ENCODE assay signal across 32 cellular contexts in genomic region chr9:21047315-21047714, GRCh38. TPM values are rescaled to one million over a fixed set of nuclear protein-coding genes. Genes with fewer than 3 reads are reported as not detected.
DNase-seq lines count a peak whose midpoint lies in the region; ATAC-seq and TF ChIP-seq lines count a peak whose summit lies in the region.
"Had no signal": no experiment of that assay in that cellular context is flagged by ENCODE, and none has a peak within 500 bp of the region (broad histone marks: within the 10 kb centered on the region; RNA-seq: fewer than 3 reads in every experiment).

No MANE protein-coding gene starts in this region.

- H3K79me2 ChIP-seq in OCI-LY1 (ENCODE audit: insufficient read depth, low read length), result no peaks in the 10 kb centered on the region
- H3K79me2 ChIP-seq: parathyroid adenoma had no signal

- H3K4me3 ChIP-seq in cardiac muscle cell (no peak overlapping the region), heart right ventricle (no peak overlapping the region), OCI-LY1 (ENCODE audit: low read depth, low read length, poor library complexity, severe bottlenecking) (peak overlapping the region; percentile 16), A673 (ENCODE audit: low read depth, low read length, poor library complexity, severe bottlenecking) (no peak overlapping the region)
- H3K4me3 ChIP-seq: ascending aorta, colonic mucosa, right atrium auricular region, smooth muscle cell had no signal

- no peak for ATAC-seq in heart right ventricle
- ATAC-seq: effector memory CD8-positive, alpha-beta T cell; PC-3 had no signal

- DNase-seq in cardiac muscle cell (ENCODE audit: low read depth in 1 of 2, low spot score in 1 of 2), result peak in 1 of 2 donors; percentile 42
- DNase-seq in heart right ventricle, result no peak
- DNase-seq in UCSD-AML1 (lab: John Stamatoyannopoulos, UW; ENCODE audit: unreplicated experiment), result peak; percentile 39
- no peak for DNase-seq in A673 (ENCODE audit: low spot score)
- no peak for DNase-seq in activated CD4-positive, alpha-beta T cell treated with anti-CD3 and anti-CD28 coated beads, Interleukin-2, amount 10 ng/mL, durations not matched to agents 24 days and 14 days
- no peak for DNase-seq in NCI-H510A (lab: John Stamatoyannopoulos, UW)
- no peak for DNase-seq in HuH-7 (ENCODE audit: low spot score)
- DNase-seq: 8988T; activated CD4-positive, alpha-beta T cell treated with anti-CD3 and anti-CD28 coated beads, Interleukin-2, amount 50 U/mL, for 1 hour; activated gamma-delta T cell; activated naive CD8-positive, alpha-beta T cell treated with anti-CD3 and anti-CD28 coated beads, Interleukin-2, amount 10 ng/mL, durations not matched to agents 7 days and 5 days; activated T-cell treated with anti-CD3 and anti-CD28 coated beads, Interleukin-2, amount 50 U/mL, for 24 hours; CD8-positive, alpha-beta memory T cell; colonic mucosa; effector memory CD8-positive, alpha-beta T cell; head of caudate nucleus; kidney; NCI-H1694; PC-3; stimulated activated naive CD4-positive, alpha-beta T cell had no signal

- no peak overlapping the region for H3K4me3 Mint-ChIP-seq in activated CD4-positive, alpha-beta T cell treated with anti-CD3 and anti-CD28 coated beads, Interleukin-2, amount 10 ng/mL, durations not matched to agents 24 days and 14 days
- H3K4me3 Mint-ChIP-seq: activated naive CD8-positive, alpha-beta T cell treated with anti-CD3 and anti-CD28 coated beads, Interleukin-2, amount 10 ng/mL, durations not matched to agents 7 days and 5 days; activated T-cell treated with anti-CD3 and anti-CD28 coated beads, Interleukin-2, amount 50 U/mL, for 24 hours; CD8-positive, alpha-beta memory T cell; effector memory CD8-positive, alpha-beta T cell; T-helper 2 cell treated with Interferon-gamma antibody and Interleukin-4, amounts not matched to agents 5 μg/mL and 100 μg/mL, for 36 hours; type B pancreatic cell had no signal

- H3K36me3 ChIP-seq in cardiac muscle cell (no peaks in the 10 kb centered on the region), heart right ventricle (no peaks in the 10 kb centered on the region), OCI-LY1 (ENCODE audit: insufficient read depth, low read length) (no peaks in the 10 kb centered on the region), A673 (ENCODE audit: insufficient read depth, low read length, poor library complexity, severe bottlenecking) (no peaks in the 10 kb centered on the region)
- H3K36me3 ChIP-seq: ascending aorta, colonic mucosa, right atrium auricular region had no signal

- H3K4me1 Mint-ChIP-seq in activated CD4-positive, alpha-beta T cell treated with anti-CD3 and anti-CD28 coated beads, Interleukin-2, amount 10 ng/mL, durations not matched to agents 24 days and 14 days, result peaks cover 5% of the 10 kb centered on the region

- H3K27ac ChIP-seq in cardiac muscle cell (peak overlapping the region; percentile 2), heart right ventricle (no peak overlapping the region), OCI-LY1 (ENCODE audit: low read depth, low read length, poor library complexity, severe bottlenecking) (no peak overlapping the region), A673 (ENCODE audit: low read depth, low read length, poor library complexity, severe bottlenecking) (no peak overlapping the region)
- H3K27ac ChIP-seq: ascending aorta, colonic mucosa, parathyroid adenoma, right atrium auricular region had no signal

- H3K27me3 Mint-ChIP-seq in activated CD4-positive, alpha-beta T cell treated with anti-CD3 and anti-CD28 coated beads, Interleukin-2, amount 10 ng/mL, durations not matched to agents 24 days and 14 days, result peaks cover 5% of the 10 kb centered on the region
- H3K27me3 Mint-ChIP-seq: activated T-cell treated with anti-CD3 and anti-CD28 coated beads, Interleukin-2, amount 50 U/mL, for 24 hours; CD8-positive, alpha-beta memory T cell; effector memory CD8-positive, alpha-beta T cell; type B pancreatic cell had no signal

- POLR2A ChIA-PET in A673 (lab: Charles Lee; ENCODE audit: low non-redundant PET), result no interaction called here

- H3K27me3 ChIP-seq in cardiac muscle cell, result no peaks in the 10 kb centered on the region
- H3K27me3 ChIP-seq in heart right ventricle, result no peaks in the 10 kb centered on the region
- H3K27me3 ChIP-seq in OCI-LY1 (ENCODE audit: insufficient read depth, low read length), result no peaks in the 10 kb centered on the region
- no peaks in the 10 kb centered on the region for H3K27me3 ChIP-seq in A673 (replicated peaks; ENCODE audit: insufficient read depth, low read depth, low read length, poor library complexity)
- H3K27me3 ChIP-seq: ascending aorta, colonic mucosa, right atrium auricular region had no signal

- no TSS peak for BruUV-seq in A673 (replicated peaks; lab: Mats Ljungman, UMichigan)

- no peaks in the 10 kb centered on the region for H3K36me3 Mint-ChIP-seq in activated CD4-positive, alpha-beta T cell treated with anti-CD3 and anti-CD28 coated beads, Interleukin-2, amount 10 ng/mL, durations not matched to agents 24 days and 14 days (ENCODE audit: low read depth)
- H3K36me3 Mint-ChIP-seq: type B pancreatic cell had no signal

- H3K9me3 ChIP-seq in cardiac muscle cell (ENCODE audit: low read depth), result no peaks in the 10 kb centered on the region
- H3K9me3 ChIP-seq in heart right ventricle, result no peaks in the 10 kb centered on the region
- no peaks in the 10 kb centered on the region for H3K9me3 ChIP-seq in OCI-LY1 (ENCODE audit: low read length)
- no peaks in the 10 kb centered on the region for H3K9me3 ChIP-seq in A673 (ENCODE audit: low read depth, low read length, poor library complexity, severe bottlenecking)
- H3K9me3 ChIP-seq: ascending aorta, colonic mucosa, right atrium auricular region had no signal

- intact Hi-C loops in heart right ventricle (cut with DNase I) (loop anchor here in 1 of 10 donors (10.0 kb wide), 1 partner anchor 63 kb away; no protein-coding TSS in a partner anchor), A673 (cut with micrococcal nuclease; ENCODE audit: unreplicated experiment) (no loop called here)
- intact Hi-C loops in activated CD4-positive, alpha-beta T cell treated with anti-CD3 and anti-CD28 coated beads, Interleukin-2, amount 10 ng/mL, durations not matched to agents 24 days and 14 days (cut with micrococcal nuclease), result no loop called here

- peaks cover 5% of the 10 kb centered on the region for H3K4me1 ChIP-seq in cardiac muscle cell (ENCODE audit: low read depth)
- no peaks in the 10 kb centered on the region for H3K4me1 ChIP-seq in heart right ventricle
- peaks cover 29% of the 10 kb centered on the region for H3K4me1 ChIP-seq in OCI-LY1 (ENCODE audit: insufficient read depth, low read length, severe bottlenecking)
- no peaks in the 10 kb centered on the region for H3K4me1 ChIP-seq in A673 (ENCODE audit: insufficient read depth, low read length, poor library complexity, severe bottlenecking)
- H3K4me1 ChIP-seq: ascending aorta, colonic mucosa, parathyroid adenoma, right atrium auricular region had no signal

- CTCF ChIA-PET in A673 (lab: Charles Lee), result no interaction called here

- TF ChIP-seq CTCF in cardiac muscle cell (IDR thresholded peaks at IDR 0.05; ENCODE audit: low read depth, low read length), result no peak
- TF ChIP-seq CTCF in heart right ventricle (IDR thresholded peaks at IDR 0.05), result no peak
- no peak for TF ChIP-seq CTCF in OCI-LY1 (IDR thresholded peaks at IDR 0.05; ENCODE audit: low read length)
- TF ChIP-seq CTCF in A673 (conservative IDR thresholded peaks at IDR 0.05; ENCODE audit: low read depth, low read length), result no peak

- H3K9me3 Mint-ChIP-seq in activated CD4-positive, alpha-beta T cell treated with anti-CD3 and anti-CD28 coated beads, Interleukin-2, amount 10 ng/mL, durations not matched to agents 24 days and 14 days, result no peaks in the 10 kb centered on the region
- H3K9me3 Mint-ChIP-seq: activated naive CD8-positive, alpha-beta T cell treated with anti-CD3 and anti-CD28 coated beads, Interleukin-2, amount 10 ng/mL, durations not matched to agents 7 days and 5 days; activated T-cell treated with anti-CD3 and anti-CD28 coated beads, Interleukin-2, amount 50 U/mL, for 24 hours; CD8-positive, alpha-beta memory T cell; effector memory CD8-positive, alpha-beta T cell; T-helper 2 cell treated with Interferon-gamma antibody and Interleukin-4, amounts not matched to agents 5 μg/mL and 100 μg/mL, for 36 hours; type B pancreatic cell had no signal

- no peaks in the 10 kb centered on the region for H3K9me2 ChIP-seq in OCI-LY1 (ENCODE audit: low read depth, low read length)

- no peak overlapping the region for H3K9ac ChIP-seq in OCI-LY1 (ENCODE audit: low read length)
- H3K9ac ChIP-seq: parathyroid adenoma had no signal

- H2AFZ ChIP-seq in OCI-LY1 (ENCODE audit: low read length), result 0 out of 2 replicates have a peak overlapping the region, but pooled peaks have one; percentile 3
- H2AFZ ChIP-seq: parathyroid adenoma had no signal

- WGBS in heart right ventricle, 2 donors, result 41 to 61% methylated on average over 2 of the region's 2 CpGs

- peak overlapping the region; percentile 8; the same call in 1 of the 2 replicates for H3K4me2 ChIP-seq in OCI-LY1 (ENCODE audit: low read length)
- H3K4me2 ChIP-seq: smooth muscle cell had no signal

- H3F3A ChIP-seq in OCI-LY1 (ENCODE audit: insufficient read depth, low read length), result no peaks in the 10 kb centered on the region

- H3K27ac Mint-ChIP-seq in activated CD4-positive, alpha-beta T cell treated with anti-CD3 and anti-CD28 coated beads, Interleukin-2, amount 10 ng/mL, durations not matched to agents 24 days and 14 days, result no peak overlapping the region
- H3K27ac Mint-ChIP-seq: activated naive CD8-positive, alpha-beta T cell treated with anti-CD3 and anti-CD28 coated beads, Interleukin-2, amount 10 ng/mL, durations not matched to agents 7 days and 5 days; activated T-cell treated with anti-CD3 and anti-CD28 coated beads, Interleukin-2, amount 50 U/mL, for 24 hours; CD8-positive, alpha-beta memory T cell; effector memory CD8-positive, alpha-beta T cell; T-helper 2 cell treated with Interferon-gamma antibody and Interleukin-4, amounts not matched to agents 5 μg/mL and 100 μg/mL, for 36 hours; type B pancreatic cell had no signal

- no peaks in the 10 kb centered on the region for H4K20me1 ChIP-seq in OCI-LY1 (ENCODE audit: insufficient read depth, low read length)

RNA-seq across cellular contexts. Expression of gene HACD4, which starts 15.9 kb away (rescaled TPM):
- total RNA-seq in cardiac muscle cell (0.04 and 0.36 TPM in 2 replicates), heart right ventricle (1 to 10 TPM in 2 of 10 donors, under 1 TPM in 8; 0.45 to 1.9 (median 0.63) TPM), A673 (2021) (0.19 and 0.26 TPM in 2 replicates)
- polyA plus RNA-seq in cardiac muscle cell (0.29 and 1.1 TPM in 2 replicates), heart right ventricle (under 1 TPM; 0.23 to 0.29 TPM)
- total RNA-seq in activated CD4-positive, alpha-beta T cell treated with anti-CD3 and anti-CD28 coated beads, Interleukin-2, amount 10 ng/mL, durations not matched to agents 24 days and 14 days, result 2.8 and 3.0 TPM in 2 replicates
- total RNA-seq: NCI-H460, PC-3 had no signal

RNA-seq across cellular contexts. Expression of gene IFNB1, which starts 30.4 kb away (rescaled TPM):
- not detected in 2 replicates for total RNA-seq in cardiac muscle cell
- polyA plus RNA-seq in cardiac muscle cell, result not detected in 2 replicates
- total RNA-seq in heart right ventricle, result not detected
- polyA plus RNA-seq in heart right ventricle, result not detected
- not detected in 2 replicates for total RNA-seq in A673 (2021)
- not detected in 2 replicates for total RNA-seq in activated CD4-positive, alpha-beta T cell treated with anti-CD3 and anti-CD28 coated beads, Interleukin-2, amount 10 ng/mL, durations not matched to agents 24 days and 14 days
- total RNA-seq: ascending aorta; CD8-positive, alpha-beta memory T cell; colonic mucosa; H1; kidney; liver; myocyte; NCI-H460; PC-3; right atrium auricular region; smooth muscle cell had no signal
- polyA plus RNA-seq: CD8-positive, alpha-beta memory T cell; esophagus; H1; liver; smooth muscle cell had no signal
